28 cellular contexts compared by ENCODE assay signal in the genomic region with DNA sequence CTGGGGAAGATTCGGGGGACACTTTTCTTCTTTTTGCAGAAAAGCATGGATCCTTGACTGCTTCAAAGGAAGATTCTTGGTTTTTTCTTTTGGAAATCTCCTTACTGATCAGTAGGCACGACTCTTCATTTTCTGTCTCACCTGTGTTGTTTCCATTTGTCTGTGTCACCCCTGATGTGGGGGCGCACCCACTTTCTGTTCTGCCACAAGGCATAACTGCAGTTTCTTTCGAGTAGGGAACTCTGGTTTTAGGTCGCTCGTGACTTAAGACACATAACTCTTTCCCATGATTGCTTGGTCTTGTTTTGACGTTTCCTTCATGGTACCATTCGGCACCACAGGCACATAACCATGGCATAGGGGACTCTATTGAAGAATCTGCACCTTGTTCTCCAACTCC. TPM values are rescaled to one million over a fixed set of nuclear protein-coding genes. Genes with fewer than 3 reads are reported as not detected.
"Had no signal": no experiment of that assay in that cellular context is flagged by ENCODE, and none has a peak within 500 bp of the region (broad histone marks: within the 10 kb centered on the region; RNA-seq: fewer than 3 reads in every experiment).

No MANE protein-coding gene starts in this region.

- H3K4me1 ChIP-seq: right atrium auricular region, sigmoid colon, stomach, transverse colon had no signal

- H3K27me3 Mint-ChIP-seq: naive thymus-derived CD4-positive, alpha-beta T cell had no signal

- ATAC-seq: heart left ventricle; left colon; naive thymus-derived CD4-positive, alpha-beta T cell had no signal

- H3K27ac Mint-ChIP-seq: endodermal cell; naive thymus-derived CD4-positive, alpha-beta T cell had no signal

- H3K36me3 ChIP-seq: ovary had no signal

- H3K4me3 Mint-ChIP-seq: endodermal cell; naive thymus-derived CD4-positive, alpha-beta T cell; neural crest cell had no signal

- H3K27me3 ChIP-seq: heart left ventricle, ovary, right atrium auricular region, sigmoid colon, stomach, transverse colon had no signal

- H3K9me3 ChIP-seq: heart left ventricle, ovary, right atrium auricular region, sigmoid colon, stomach, thoracic aorta, transverse colon had no signal

- H3K4me3 ChIP-seq: coronary artery, heart left ventricle, ovary, right atrium auricular region, sigmoid colon, skin epidermis, stomach, thoracic aorta, transverse colon had no signal

- H3K4me1 Mint-ChIP-seq: endodermal cell, neural crest cell had no signal

- H3K9me3 Mint-ChIP-seq: endodermal cell; naive thymus-derived CD4-positive, alpha-beta T cell; neural crest cell had no signal

- H3K27ac ChIP-seq: coronary artery, heart left ventricle, ovary, right atrium auricular region, sigmoid colon, skin epidermis, stomach, thoracic aorta, transverse colon had no signal

- DNase-seq: effector CD4-positive, alpha-beta T cell; endodermal cell; foreskin melanocyte; heart left ventricle; hippocampal formation; left colon; naive thymus-derived CD4-positive, alpha-beta T cell; ovary; sigmoid colon; stimulated activated naive CD4-positive, alpha-beta T cell; stomach; substantia nigra; transverse colon had no signal

RNA-seq across cellular contexts. Expression of gene SMCO1, which starts 42.9 kb away (rescaled TPM):
- total RNA-seq: dermis microvascular lymphatic vessel endothelial cell; endodermal cell; endothelial cell of umbilical vein; kidney epithelial cell; left colon; lung microvascular endothelial cell; mesenteric fat pad; mononuclear cell; naive thymus-derived CD4-positive, alpha-beta T cell; neural crest cell; ovary; posterior vena cava; sigmoid colon; stomach; thoracic aorta; transverse colon; ureter had no signal
- polyA plus RNA-seq: endothelial cell of umbilical vein; esophagus; liver; naive thymus-derived CD4-positive, alpha-beta T cell; ovary; sigmoid colon; stomach had no signal
